Comparison of ENCODE assay signal across 9 cellular contexts in genomic region chr20:22453244-22454080, GRCh38.
DNase-seq lines count a peak whose midpoint lies in the region; ATAC-seq and TF ChIP-seq lines count a peak whose summit lies in the region.
"Had no signal": no experiment of that assay in that cellular context is flagged by ENCODE, and none has a peak within 500 bp of the region (broad histone marks: within the 10 kb centered on the region; RNA-seq: fewer than 3 reads in every experiment).

No MANE protein-coding gene starts in this region.

- CTCF ChIA-PET in PC-3 (lab: Charles Lee) = interaction anchor here (0.5 to 1.2 kb wide), 18 partner anchors 10 to 950 kb away, joined by 3 to 8 read pairs (median 4); no protein-coding TSS in a partner anchor

- H3K79me2 ChIP-seq in PC-3 (ENCODE audit: low read length) = no peaks in the 10 kb centered on the region

- no peaks in the 10 kb centered on the region for H4K20me1 ChIP-seq in PC-3 (ENCODE audit: low read length)

- H3F3A ChIP-seq in PC-3 (ENCODE audit: low read length, unreplicated experiment) = no peaks in the 10 kb centered on the region

- WGBS in stomach, 5 donors = 60 to 71% (median 65%) methylated on average over 12 of the region's 12 CpGs
- WGBS in aorta, 2 donors = 72 to 76% methylated on average over 12 of the region's 12 CpGs

- DNase-seq in NCI-H2171 treated with DMSO at 0.1 percent for 48 hours (lab: John Stamatoyannopoulos, UW) = peak; percentile 16
- no peak for DNase-seq in NCI-H2171 (lab: John Stamatoyannopoulos, UW)
- DNase-seq in PC-3 = peak; percentile 78
- peak; percentile 26 for DNase-seq in fibroblast of pulmonary artery (ENCODE audit: low read depth)
- no peak for DNase-seq in stomach
- no peak for DNase-seq in T-helper 1 cell
- DNase-seq in aorta = no peak
- no peak for DNase-seq in posterior cingulate gyrus

- no TSS peak for BruUV-seq in PC-3 (replicated peaks; lab: Mats Ljungman, UMichigan)

- H3K4me2 ChIP-seq in PC-3 (ENCODE audit: low read length) = no peak overlapping the region

- TF ChIP-seq POLR2A in stomach (IDR thresholded peaks at IDR 0.05) = no peak

- intact Hi-C loops in PC-3 (cut with micrococcal nuclease) = loop anchor here (2.0 to 5.0 kb wide), 4 partner anchors 67 to 231 kb away; no protein-coding TSS in a partner anchor
- intact Hi-C loops in stomach (cut with DNase I; ENCODE audit: low total_unique reads) = no loop called here
- intact Hi-C loops in aorta (cut with DNase I) = no loop called here
- intact Hi-C loops in posterior cingulate gyrus (cut with DNase I) = no loop called here

- H3K9me3 ChIP-seq in PC-3 (ENCODE audit: low read length) (no peaks in the 10 kb centered on the region), stomach (no peaks in the 10 kb centered on the region), aorta (ENCODE audit: control insufficient read depth, low read length) (no peaks in the 10 kb centered on the region)
- H3K9me3 ChIP-seq: SJSA1 had no signal

- H3K27me3 ChIP-seq in PC-3 (ENCODE audit: low read length) = no peaks in the 10 kb centered on the region
- no peaks in the 10 kb centered on the region for H3K27me3 ChIP-seq in stomach
- no peaks in the 10 kb centered on the region for H3K27me3 ChIP-seq in aorta (ENCODE audit: control insufficient read depth in 1 of 2, insufficient read depth in 2 of 2, low read length in 1 of 2)
- H3K27me3 ChIP-seq: SJSA1 had no signal

- POLR2A ChIA-PET in PC-3 (lab: Charles Lee; ENCODE audit: unreplicated experiment) = no interaction called here

- H3K27ac ChIP-seq in PC-3 (ENCODE audit: low read length) (no peak overlapping the region), stomach (peak overlapping the region in 2 of 5 donors; percentile 2 to 13), aorta (ENCODE audit: low read depth in 1 of 2, low read length in 2 of 2) (no peak overlapping the region)
- H3K27ac ChIP-seq: SJSA1 had no signal

- no peak overlapping the region for H3K9ac ChIP-seq in PC-3 (ENCODE audit: low read length)

- H2AFZ ChIP-seq in PC-3 (ENCODE audit: low read length) = no peak overlapping the region

- no peak for TF ChIP-seq EP300 in stomach (IDR thresholded peaks at IDR 0.05)

- H3K4me3 ChIP-seq in PC-3 (ENCODE audit: low read length) = no peak overlapping the region
- H3K4me3 ChIP-seq in fibroblast of pulmonary artery (replicated peaks; ENCODE audit: low read depth, low read length) = no peak overlapping the region
- H3K4me3 ChIP-seq in stomach = no peak overlapping the region
- H3K4me3 ChIP-seq in aorta (ENCODE audit: low read length in 2 of 2) = no peak overlapping the region
- H3K4me3 ChIP-seq: SJSA1 had no signal

- H3K36me3 ChIP-seq in PC-3 (ENCODE audit: low read depth, low read length) (no peaks in the 10 kb centered on the region), stomach (no peaks in the 10 kb centered on the region), aorta (ENCODE audit: control insufficient read depth in 1 of 2, insufficient read depth in 2 of 2, low read length in 1 of 2) (no peaks in the 10 kb centered on the region)
- H3K36me3 ChIP-seq: SJSA1 had no signal

- H3K4me1 ChIP-seq in PC-3 (ENCODE audit: insufficient read depth, low read length) (peaks cover 8% of the 10 kb centered on the region; the same call in 1 of the 2 replicates), stomach (peaks cover 0 to 24% (median 13%) of the 10 kb centered on the region in 4 donors), aorta (ENCODE audit: control insufficient read depth in 1 of 2, insufficient read depth in 2 of 2, low read length in 2 of 2) (no peaks in the 10 kb centered on the region)

- peak; percentile 94 for TF ChIP-seq CTCF in PC-3 (conservative IDR thresholded peaks at IDR 0.05; ENCODE audit: low read depth, low read length)
- peak; percentile 78 for TF ChIP-seq CTCF in fibroblast of pulmonary artery (IDR thresholded peaks at IDR 0.05; ENCODE audit: low read length, missing control alignments)
- peak in 4 of 7 experiments; percentile 48 to 70 (median 64) for TF ChIP-seq CTCF in stomach (IDR thresholded peaks at IDR 0.05)

- ATAC-seq in PC-3 (peak; percentile 39; the same call in 1 of the 2 replicates), aorta (ENCODE audit: low FRiP score) (no peak)

- H3K9me2 ChIP-seq in PC-3 (replicated peaks; ENCODE audit: low read length) = no peaks in the 10 kb centered on the region

Comparison
In these comparisons a context has a peak if more than half of its experiments do, and no peak if none do; other contexts are left out.
1. DNase-seq: peak in NCI-H2171 treated with DMSO at 0.1 percent for 48 hours (single experiment), PC-3 (single experiment) and fibroblast of pulmonary artery (single experiment); none in NCI-H2171 (single experiment), stomach (single experiment), T-helper 1 cell (0 of 5), aorta (0 of 2) and posterior cingulate gyrus (0 of 10).
2. Peak in every context shown above with its lines, with median percentiles within 50 percentile points of each other: CTCF ChIP-seq.